Comparison of ENCODE assay signal across 9 cellular contexts in the genomic region with DNA sequence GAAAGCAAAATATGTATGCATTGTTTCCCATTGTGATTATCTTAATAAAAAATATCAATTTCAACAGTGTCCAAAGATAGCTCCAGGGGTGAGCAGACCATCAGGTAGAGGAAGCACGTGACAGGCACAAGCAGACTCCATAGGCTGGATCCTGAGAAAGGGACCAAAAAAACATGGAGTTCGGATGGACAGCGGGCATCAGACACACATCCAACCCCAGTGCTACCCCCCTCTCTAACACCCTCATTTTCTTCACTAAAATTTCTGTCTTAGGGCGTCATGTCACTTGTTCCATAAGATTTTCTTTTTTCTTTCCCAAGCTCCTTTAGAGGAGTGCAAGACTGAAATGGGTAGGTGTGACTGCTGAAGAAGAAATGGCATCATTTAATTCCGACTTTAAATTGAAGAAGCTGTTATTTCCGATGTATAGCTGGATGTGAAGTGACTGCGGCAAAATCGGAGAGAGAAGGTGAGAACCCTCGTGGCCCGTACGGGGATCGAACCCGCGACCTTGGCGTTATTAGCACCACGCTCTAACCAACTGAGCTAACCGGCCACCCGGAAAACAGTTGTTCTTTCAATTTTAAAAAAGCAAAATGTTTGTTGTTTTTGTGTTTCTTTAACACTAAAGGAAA. TPM values are rescaled to one million over a fixed set of nuclear protein-coding genes. Genes with fewer than 3 reads are reported as not detected.
DNase-seq lines count a peak whose midpoint lies in the region; ATAC-seq, FAIRE-seq and TF ChIP-seq lines count a peak whose summit lies in the region.
"Had no signal": no experiment of that assay in that cellular context is flagged by ENCODE, and none has a peak within 500 bp of the region (broad histone marks: within the 10 kb centered on the region; RNA-seq: fewer than 3 reads in every experiment).

No MANE protein-coding gene starts in this region.

- no peak overlapping the region for H3K9ac ChIP-seq in adipocyte (ENCODE audit: low read length)

- H3K27ac Mint-ChIP-seq in naive thymus-derived CD4-positive, alpha-beta T cell, result peak overlapping the region in 6 of 9 donors; percentile 43 to 69 (median 49)

- H3K27ac ChIP-seq in naive thymus-derived CD4-positive, alpha-beta T cell (ENCODE audit: low read depth, low read length), result no peak overlapping the region
- H3K27ac ChIP-seq in heart right ventricle, result no peak overlapping the region

- intact Hi-C loops in naive thymus-derived CD4-positive, alpha-beta T cell (cut with micrococcal nuclease), result loop anchor here (5.0 to 10.0 kb wide), 3 partner anchors 45 to 430 kb away; no protein-coding TSS in a partner anchor
- intact Hi-C loops in heart right ventricle (cut with DNase I), result no loop called here

- H3K36me3 ChIP-seq in adipocyte (ENCODE audit: control insufficient read depth, insufficient read depth, low read length, severe bottlenecking) (no peaks in the 10 kb centered on the region), heart right ventricle (no peaks in the 10 kb centered on the region)
- H3K36me3 ChIP-seq in naive thymus-derived CD4-positive, alpha-beta T cell (ENCODE audit: control insufficient read depth in 2 of 3, insufficient read depth in 3 of 3, low read length in 3 of 3), result no peaks in the 10 kb centered on the region

- FAIRE-seq in G401.6 (lab: Jason Lieb, UNC), result peak; percentile 95

- peaks cover 0 to 27% (median 4%) of the 10 kb centered on the region in 5 donors for H3K36me3 Mint-ChIP-seq in naive thymus-derived CD4-positive, alpha-beta T cell

- H3K9me3 ChIP-seq in adipocyte (ENCODE audit: control insufficient read depth, low read length) (no peaks in the 10 kb centered on the region), heart right ventricle (peaks cover 0 to 4% (median 0%) of the 10 kb centered on the region in 11 donors)
- peaks cover 0 to 15% (median 0%) of the 10 kb centered on the region in 3 experiments for H3K9me3 ChIP-seq in naive thymus-derived CD4-positive, alpha-beta T cell (ENCODE audit: control insufficient read depth in 2 of 3, low read length in 3 of 3)

- H3K4me1 Mint-ChIP-seq in naive thymus-derived CD4-positive, alpha-beta T cell, result peaks cover 3 to 30% (median 18%) of the 10 kb centered on the region in 7 donors

- TF ChIP-seq CTCF in heart right ventricle (IDR thresholded peaks at IDR 0.05), result no peak

- peaks cover 0 to 54% (median 23%) of the 10 kb centered on the region in 11 donors for H3K9me3 Mint-ChIP-seq in naive thymus-derived CD4-positive, alpha-beta T cell

- 14 to 18% methylated on average over 18 of the region's 18 CpGs for WGBS in heart right ventricle, 2 donors

- DNase-seq in NCI-H774 (lab: John Stamatoyannopoulos, UW) (peak; percentile 53), adipocyte (ENCODE audit: low read depth) (peak; percentile 66), middle frontal gyrus (ENCODE audit: extremely low spot score, low spot score) (no peak), heart right ventricle (no peak), 8988T (no peak)
- peak in 5 of 9 donors; percentile 16 to 50 (median 29) for DNase-seq in naive thymus-derived CD4-positive, alpha-beta T cell

- POLR2A ChIA-PET in naive thymus-derived CD4-positive, alpha-beta T cell (lab: Charles Lee), result no interaction called here

- CTCF ChIA-PET in naive thymus-derived CD4-positive, alpha-beta T cell (lab: Charles Lee), result no interaction called here

- H3K27me3 Mint-ChIP-seq in naive thymus-derived CD4-positive, alpha-beta T cell, result peaks cover 63 to 82% (median 80%) of the 10 kb centered on the region in 5 donors

- peaks cover 19% of the 10 kb centered on the region for H3K4me1 ChIP-seq in adipocyte (ENCODE audit: control insufficient read depth, insufficient read depth, low read length)
- peaks cover 0 to 6% of the 10 kb centered on the region in 2 donors for H3K4me1 ChIP-seq in naive thymus-derived CD4-positive, alpha-beta T cell (ENCODE audit: control insufficient read depth in 2 of 2, insufficient read depth in 2 of 2, low read length in 2 of 2)
- H3K4me1 ChIP-seq in heart right ventricle, result peaks cover 0 to 9% (median 0%) of the 10 kb centered on the region in 9 donors

- H3K4me3 Mint-ChIP-seq in naive thymus-derived CD4-positive, alpha-beta T cell, result peak overlapping the region in 6 of 10 donors; percentile 7 to 74 (median 43)

- H3K4me3 ChIP-seq in adipocyte (ENCODE audit: low read length) (peak overlapping the region; percentile 79), heart right ventricle (no peak overlapping the region)
- H3K4me3 ChIP-seq in naive thymus-derived CD4-positive, alpha-beta T cell (ENCODE audit: low read length), result no peak overlapping the region

- H3K27me3 ChIP-seq in adipocyte (replicated peaks; ENCODE audit: control insufficient read depth, insufficient read depth, low read length) (peaks cover 4% of the 10 kb centered on the region), heart right ventricle (peaks cover 11 to 97% (median 94%) of the 10 kb centered on the region in 7 donors)
- peaks cover 10 to 42% of the 10 kb centered on the region in 2 donors for H3K27me3 ChIP-seq in naive thymus-derived CD4-positive, alpha-beta T cell (ENCODE audit: control insufficient read depth in 2 of 2, insufficient read depth in 2 of 2, low read length in 2 of 2)

- ATAC-seq in naive thymus-derived CD4-positive, alpha-beta T cell, result no peak
- ATAC-seq in GM21515 (IDR thresholded peaks at IDR 0.05; ENCODE audit: unreplicated experiment), result no peak
- ATAC-seq in heart right ventricle, result no peak
- ATAC-seq: naive thymus-derived CD8-positive, alpha-beta T cell had no signal

RNA-seq across cellular contexts. Expression of gene PRSS16, which starts 10.3 kb away (rescaled TPM):
- total RNA-seq in naive thymus-derived CD4-positive, alpha-beta T cell, result under 1 TPM in 4 of 5 experiments, not detected in 1; 0.40 to 0.92 (median 0.55) TPM
- polyA plus RNA-seq in naive thymus-derived CD4-positive, alpha-beta T cell, result 1 to 10 TPM in 1 of 2 donors, under 1 TPM in 1; 0.82 to 2.0 TPM
- under 1 TPM in 2 of 10 donors, not detected in 8; 0.23 to 0.57 TPM for total RNA-seq in heart right ventricle
- not detected for polyA plus RNA-seq in heart right ventricle

Comparison
In these comparisons a context has a peak if more than half of its experiments do, and no peak if none do; other contexts are left out.
1. DNase-seq: peak in NCI-H774 (single experiment), adipocyte (single experiment) and naive thymus-derived CD4-positive, alpha-beta T cell (5 of 9); none in middle frontal gyrus (single experiment), heart right ventricle (0 of 2) and 8988T (single experiment).
2. intact Hi-C loops: an anchor here in naive thymus-derived CD4-positive, alpha-beta T cell (5.0 to 10.0 kb wide); none called in heart right ventricle.